Comparison of ENCODE assay signal across 8 cellular contexts in the genomic region with DNA sequence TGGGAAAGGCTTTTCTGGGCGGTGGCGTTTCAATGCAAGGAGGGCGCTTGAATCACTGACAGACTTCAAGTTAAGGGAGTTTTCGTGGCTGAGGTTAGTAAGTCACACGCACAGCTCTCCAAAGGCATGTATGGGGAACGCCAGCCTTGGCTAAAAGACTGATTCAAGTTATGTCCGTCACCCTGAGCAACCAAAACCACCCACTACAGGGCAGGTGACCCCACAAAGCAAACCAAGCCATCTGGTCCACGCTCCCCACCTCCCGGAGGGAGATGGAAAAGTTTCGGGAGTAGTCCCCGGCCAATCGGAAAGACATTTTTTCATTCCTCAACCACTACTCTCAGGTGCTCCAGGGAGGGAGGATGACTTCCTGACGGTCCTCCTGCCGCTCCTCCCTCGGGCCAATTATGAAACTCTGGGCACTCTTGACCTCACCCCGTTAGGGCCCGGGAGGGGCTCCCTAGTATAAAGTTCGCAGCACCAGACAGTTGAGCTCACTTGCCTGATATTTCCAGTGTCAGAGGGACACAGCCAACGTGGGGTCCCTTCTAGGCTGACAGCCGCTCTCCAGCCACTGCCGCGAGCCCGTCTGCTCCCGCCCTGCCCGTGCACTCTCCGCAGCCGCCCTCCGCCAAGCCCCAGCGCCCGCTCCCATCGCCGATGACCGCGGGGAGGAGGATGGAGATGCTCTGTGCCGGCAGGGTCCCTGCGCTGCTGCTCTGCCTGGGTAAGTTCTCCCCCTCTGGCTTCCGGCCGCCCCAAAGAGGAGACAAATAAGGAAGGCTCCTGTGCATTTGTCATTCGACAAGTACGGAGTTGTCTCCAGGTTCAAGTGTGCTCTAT. TPM values are rescaled to one million over a fixed set of nuclear protein-coding genes. Genes with fewer than 3 reads are reported as not detected.
DNase-seq lines count a peak whose midpoint lies in the region; ATAC-seq and TF ChIP-seq lines count a peak whose summit lies in the region.

A gene with protein sequence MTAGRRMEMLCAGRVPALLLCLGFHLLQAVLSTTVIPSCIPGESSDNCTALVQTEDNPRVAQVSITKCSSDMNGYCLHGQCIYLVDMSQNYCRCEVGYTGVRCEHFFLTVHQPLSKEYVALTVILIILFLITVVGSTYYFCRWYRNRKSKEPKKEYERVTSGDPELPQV (plus strand): TSS at position 497 of the 843 bp plus-strand sequence. CDS start 164 bp downstream, at position 661.

- H3K27ac ChIP-seq in HUES64 (ENCODE audit: low read depth, low read length) (no peak within 1 kb of the TSS), iPS-18a (ENCODE audit: low read length) (no peak within 1 kb of the TSS)

- POLR2A ChIA-PET in BJ (lab: Charles Lee), result no interaction called here

- DNase-seq in BJ (ENCODE audit: low read depth), result peak; percentile 31
- peak; percentile 51 for DNase-seq in astrocyte of the hippocampus (ENCODE audit: low read depth, low spot score)
- DNase-seq in effector CD8-positive, alpha-beta T cell (lab: John Stamatoyannopoulos, UW), result no peak
- no peak for DNase-seq in NCI-H2081 treated with DMSO at 0.1 percent for 48 hours (lab: John Stamatoyannopoulos, UW)

- no peaks in the 10 kb centered on the region for H3K36me3 ChIP-seq in BJ (ENCODE audit: control insufficient read depth, insufficient read depth, low read length)
- no peaks in the 10 kb centered on the region for H3K36me3 ChIP-seq in HUES64 (ENCODE audit: insufficient read depth, low read length)
- H3K36me3 ChIP-seq in iPS-18a (ENCODE audit: control insufficient read depth, low read depth, low read length), result no peaks in the 10 kb centered on the region
- H3K36me3 ChIP-seq in skeletal muscle satellite cell (ENCODE audit: insufficient read depth, low read length), result no peaks in the 10 kb centered on the region

- WGBS in HUES64, result under 1% methylated on average over 40 of the region's 40 CpGs

- H3K9ac ChIP-seq in HUES64 (ENCODE audit: low read depth, low read length) (no peak within 1 kb of the TSS), iPS-18a (ENCODE audit: low read length) (no peak within 1 kb of the TSS), skeletal muscle satellite cell (ENCODE audit: low read depth, low read length) (peak within 1 kb of the TSS; percentile 58)

- peak; percentile 46 for ATAC-seq in GM19438 (IDR thresholded peaks at IDR 0.05; ENCODE audit: low read depth, unreplicated experiment)

- H3K27me3 ChIP-seq in BJ (ENCODE audit: control insufficient read depth, insufficient read depth, low read length), result peaks cover 3% of the 10 kb centered on the region; the same call in 1 of the 2 replicates
- peaks cover 37% of the 10 kb centered on the region for H3K27me3 ChIP-seq in HUES64 (ENCODE audit: insufficient read depth, low read length)
- H3K27me3 ChIP-seq in iPS-18a (ENCODE audit: control insufficient read depth, insufficient read depth, low read length), result peaks cover 34% of the 10 kb centered on the region
- H3K27me3 ChIP-seq in skeletal muscle satellite cell (ENCODE audit: control insufficient read depth, insufficient read depth, low read length), result no peaks in the 10 kb centered on the region

- CTCF ChIA-PET in BJ (lab: Yijun Ruan, JAX), result interaction anchor here (0.6 to 3.3 kb wide), 3 partner anchors 13 to 310 kb away, joined by 3 to 10 read pairs (median 8); no protein-coding TSS in a partner anchor

- H3K9me3 ChIP-seq in HUES64 (ENCODE audit: insufficient read depth, low read depth, low read length), result no peaks in the 10 kb centered on the region
- no peaks in the 10 kb centered on the region for H3K9me3 ChIP-seq in iPS-18a (ENCODE audit: control insufficient read depth, low read depth, low read length)
- H3K9me3 ChIP-seq in skeletal muscle satellite cell (replicated peaks; ENCODE audit: low read length), result no peaks in the 10 kb centered on the region

- TF ChIP-seq CTCF in BJ (IDR thresholded peaks at IDR 0.05; ENCODE audit: insufficient read depth, low read depth, low read length), result no peak

- H3K4me2 ChIP-seq in skeletal muscle satellite cell (ENCODE audit: low read length), result peak within 1 kb of the TSS; percentile 88

- H3K4me1 ChIP-seq in HUES64 (ENCODE audit: insufficient read depth, low read length) (0 out of 2 replicates have a peak, but pooled peaks cover 4% of the 10 kb centered on the region), iPS-18a (ENCODE audit: control insufficient read depth, low read depth, low read length) (peaks cover 5% of the 10 kb centered on the region), skeletal muscle satellite cell (ENCODE audit: control insufficient read depth, insufficient read depth, low read length) (peaks cover 18% of the 10 kb centered on the region)

- peak within 1 kb of the TSS; percentile 44 for H3K4me3 ChIP-seq in BJ (ENCODE audit: low read depth, low read length)
- peak within 1 kb of the TSS; percentile 83 for H3K4me3 ChIP-seq in HUES64 (ENCODE audit: low read length)
- peak within 1 kb of the TSS; percentile 71 for H3K4me3 ChIP-seq in iPS-18a (ENCODE audit: low read length)
- peak within 1 kb of the TSS; percentile 67 for H3K4me3 ChIP-seq in skeletal muscle satellite cell (ENCODE audit: low read length)

RNA-seq across cellular contexts. Expression of the gene that starts here (rescaled TPM):
- 0.40 and 0.48 TPM in 2 replicates for polyA plus RNA-seq in BJ (2011; rRNA removed)
- polyA minus RNA-seq in BJ (2011; rRNA and poly(A)+ RNA removed), result 0.28 and 0.72 TPM in 2 replicates
- polyA plus RNA-seq in HUES64 (2013, experiment 1 of 2), result not detected
- polyA plus RNA-seq in HUES64 (2013, experiment 2 of 2), result not detected
- 7.6 and 16.2 TPM in 2 replicates for total RNA-seq in skeletal muscle satellite cell (2012; rRNA removed)

Comparison
In these comparisons a context has a peak if more than half of its experiments do, and no peak if none do; other contexts are left out.
1. Peak in DNase-seq and H3K4me3 ChIP-seq in BJ; RNA of the gene not detected or under 1 TPM.